ENCODE assay signal across 19 cellular contexts in the genomic region with DNA sequence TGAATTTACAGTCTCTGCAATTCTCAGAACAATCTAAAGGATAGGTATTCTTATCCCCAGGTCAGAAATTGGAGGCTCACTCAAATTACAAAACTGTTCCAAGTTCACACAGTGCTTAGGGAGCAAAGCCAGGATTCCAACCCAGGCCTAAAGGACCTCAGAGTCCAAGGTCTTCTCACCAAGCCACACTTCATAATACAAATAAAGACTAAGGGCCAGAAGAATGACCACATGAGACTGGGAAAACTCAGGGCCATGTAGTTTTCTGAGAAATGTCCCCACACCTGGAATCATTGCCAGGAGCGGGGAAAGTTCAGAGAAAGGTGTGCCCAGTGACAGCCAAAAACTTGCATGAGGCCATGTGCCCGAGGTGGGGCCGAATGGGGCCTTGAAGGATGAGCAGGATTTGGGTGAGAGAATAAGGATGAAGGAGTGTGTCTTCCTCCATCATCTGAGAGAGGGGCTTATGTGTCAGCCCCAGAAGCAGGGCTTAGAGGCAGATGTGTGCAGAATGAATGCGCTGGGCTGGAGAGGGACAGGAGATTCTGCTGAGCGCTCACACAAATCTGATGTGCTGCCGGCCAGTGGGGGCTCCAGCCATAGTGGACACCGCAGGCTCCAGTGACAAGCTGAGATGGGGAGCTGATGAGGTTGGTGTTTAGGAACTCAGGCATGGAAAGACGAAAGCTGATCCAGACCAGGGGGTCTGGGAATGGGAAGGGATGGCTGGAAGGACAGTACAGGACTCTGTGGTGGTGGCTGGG. TPM values are rescaled to one million over a fixed set of nuclear protein-coding genes. Genes with fewer than 3 reads are reported as not detected.
"Had no signal": no experiment of that assay in that cellular context is flagged by ENCODE, and none has a peak within 500 bp of the region (broad histone marks: within the 10 kb centered on the region; RNA-seq: fewer than 3 reads in every experiment).

No MANE protein-coding gene starts in this region.

- H3K9me3 Mint-ChIP-seq: activated naive CD8-positive, alpha-beta T cell treated with anti-CD3 and anti-CD28 coated beads, Interleukin-2, amount 10 ng/mL, durations not matched to agents 7 days and 5 days; activated T-helper 1 cell treated with anti-CD3 and anti-CD28 coated beads, Interleukin-12 subunit alpha, Interleukin-12 subunit beta, Interleukin-2, Interleukin-4 antibody, amounts not matched to agents 30 ng/mL and 10 ng/mL and 1 ng/mL, durations not matched to agents 14 hours and 24 hours and 36 hours; endodermal cell; neural crest cell; T-helper 1 cell treated with Interleukin-12 subunit alpha and Interleukin-12 subunit beta and Interleukin-4 antibody, amounts not matched to agents 30 μg/mL and 1 μg/mL, for 36 hours had no signal

- H3K36me3 Mint-ChIP-seq: activated naive CD8-positive, alpha-beta T cell treated with anti-CD3 and anti-CD28 coated beads, Interleukin-2, amount 10 ng/mL, durations not matched to agents 7 days and 5 days had no signal

- H3K27me3 ChIP-seq: ovary, sigmoid colon, upper lobe of right lung had no signal

- H3K36me3 ChIP-seq: ovary, sigmoid colon, upper lobe of right lung, WERI-Rb-1 had no signal

- H3K4me1 Mint-ChIP-seq: activated CD4-positive, alpha-beta T cell treated with anti-CD3 and anti-CD28 coated beads for 36 hours; endodermal cell; neural crest cell had no signal

- H3K4me3 Mint-ChIP-seq: activated CD4-positive, alpha-beta T cell treated with anti-CD3 and anti-CD28 coated beads for 36 hours; activated naive CD8-positive, alpha-beta T cell treated with anti-CD3 and anti-CD28 coated beads, Interleukin-2, amount 10 ng/mL, durations not matched to agents 7 days and 5 days; activated T-helper 1 cell treated with anti-CD3 and anti-CD28 coated beads, Interleukin-12 subunit alpha, Interleukin-12 subunit beta, Interleukin-2, Interleukin-4 antibody, amounts not matched to agents 30 ng/mL and 10 ng/mL and 1 ng/mL, durations not matched to agents 14 hours and 24 hours and 36 hours; endodermal cell; neural crest cell; T-helper 1 cell treated with Interleukin-12 subunit alpha and Interleukin-12 subunit beta and Interleukin-4 antibody, amounts not matched to agents 30 μg/mL and 1 μg/mL, for 36 hours had no signal

- H3K27me3 Mint-ChIP-seq: activated CD4-positive, alpha-beta T cell treated with anti-CD3 and anti-CD28 coated beads for 36 hours; activated naive CD8-positive, alpha-beta T cell treated with anti-CD3 and anti-CD28 coated beads, Interleukin-2, amount 10 ng/mL, durations not matched to agents 7 days and 5 days had no signal

- H3K4me1 ChIP-seq: sigmoid colon, upper lobe of right lung had no signal

- DNase-seq: activated CD4-positive, alpha-beta T cell treated with anti-CD3 and anti-CD28 coated beads for 36 hours; activated CD4-positive, alpha-beta T cell treated with anti-CD3 and anti-CD28 coated beads, Interleukin-2, amount 50 U/mL, for 48 hours; activated naive CD8-positive, alpha-beta T cell treated with anti-CD3 and anti-CD28 coated beads, Interleukin-2, amount 10 ng/mL, durations not matched to agents 7 days and 5 days; activated T-cell treated with anti-CD3 and anti-CD28 coated beads for 4 hours; endodermal cell; foreskin fibroblast; left cardiac atrium; ovary; sigmoid colon; stimulated activated CD4-positive, alpha-beta T cell treated with anti-CD3 and anti-CD28 coated beads, Interleukin-4, amount 100 ng/mL, for 4 hours; stimulated activated naive CD4-positive, alpha-beta T cell; upper lobe of right lung; WERI-Rb-1 had no signal

- H3K27ac Mint-ChIP-seq: activated CD4-positive, alpha-beta T cell treated with anti-CD3 and anti-CD28 coated beads for 36 hours; activated naive CD8-positive, alpha-beta T cell treated with anti-CD3 and anti-CD28 coated beads, Interleukin-2, amount 10 ng/mL, durations not matched to agents 7 days and 5 days; activated T-helper 1 cell treated with anti-CD3 and anti-CD28 coated beads, Interleukin-12 subunit alpha, Interleukin-12 subunit beta, Interleukin-2, Interleukin-4 antibody, amounts not matched to agents 30 ng/mL and 10 ng/mL and 1 ng/mL, durations not matched to agents 14 hours and 24 hours and 36 hours; endodermal cell; T-helper 1 cell treated with Interleukin-12 subunit alpha and Interleukin-12 subunit beta and Interleukin-4 antibody, amounts not matched to agents 30 μg/mL and 1 μg/mL, for 36 hours had no signal

- H3K9me3 ChIP-seq: ovary, sigmoid colon, upper lobe of right lung had no signal

- H3K4me3 ChIP-seq: ovary, sigmoid colon, upper lobe of right lung had no signal

- ATAC-seq: activated CD4-positive, alpha-beta T cell treated with anti-CD3 and anti-CD28 coated beads for 36 hours had no signal

- H3K27ac ChIP-seq: epithelial cell of prostate, ovary, sigmoid colon, upper lobe of right lung, WERI-Rb-1 had no signal

RNA-seq across cellular contexts. Expression of a gene that starts 35.9 kb away (rescaled TPM):
- total RNA-seq: activated CD4-positive, alpha-beta T cell treated with anti-CD3 and anti-CD28 coated beads for 36 hours; activated T-helper 1 cell treated with anti-CD3 and anti-CD28 coated beads, Interleukin-12 subunit alpha, Interleukin-12 subunit beta, Interleukin-2, Interleukin-4 antibody, amounts not matched to agents 30 ng/mL and 10 ng/mL and 1 ng/mL, durations not matched to agents 14 hours and 24 hours and 36 hours; endodermal cell; glomerular endothelial cell; lung microvascular endothelial cell; neural crest cell had no signal
